1 cellular context compared by ENCODE assay signal in the genomic region with DNA sequence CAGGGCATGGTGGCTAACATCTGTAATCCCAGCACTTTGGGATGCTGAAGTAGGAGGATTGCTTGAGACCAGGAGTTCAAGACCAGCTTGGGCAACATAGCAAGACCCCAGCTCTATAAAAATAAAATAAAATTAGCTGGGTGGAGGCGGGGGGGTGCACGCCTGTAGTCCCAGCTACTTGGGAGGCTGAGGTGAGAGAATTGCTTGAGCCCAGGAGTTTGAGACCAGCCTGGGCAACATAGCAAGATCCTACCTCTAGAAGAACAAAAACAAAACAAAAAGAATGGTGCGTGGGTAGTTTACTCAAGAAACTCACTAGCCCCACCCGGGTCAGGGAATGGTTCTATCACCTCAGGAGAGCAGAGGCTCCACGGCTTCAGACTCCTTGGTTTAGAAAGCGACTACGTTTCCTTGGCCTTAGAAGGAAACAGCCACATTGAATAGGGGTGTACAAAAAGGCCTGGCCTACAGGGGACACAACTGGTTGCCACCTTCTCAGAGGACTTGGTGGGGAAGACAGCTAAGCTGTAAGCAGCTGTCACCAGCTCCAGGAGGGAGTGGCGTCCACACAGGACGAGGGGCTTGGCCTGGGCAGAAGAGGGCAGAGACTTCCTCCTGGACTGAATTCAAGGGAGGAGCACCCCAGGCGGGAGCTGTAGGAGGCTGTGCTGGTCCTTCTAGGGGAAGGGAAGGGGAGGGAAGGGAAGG.
TF ChIP-seq lines count a peak whose summit lies in the region.

No MANE protein-coding gene starts in this region.

TF ChIP-seq in K562, 482 proteins besides CTCF, POLR2A, EP300 and RAD21:
- peak; percentile 17; the same call in 1 of the 2 replicates for TF ChIP-seq RB1 (IDR thresholded peaks at IDR 0.05; ENCODE audit: low read depth)
- TF ChIP-seq ZKSCAN8 (CRISPR knock-in tag; IDR thresholded peaks at IDR 0.05): no peak
- TF ChIP-seq, protein P1, sequence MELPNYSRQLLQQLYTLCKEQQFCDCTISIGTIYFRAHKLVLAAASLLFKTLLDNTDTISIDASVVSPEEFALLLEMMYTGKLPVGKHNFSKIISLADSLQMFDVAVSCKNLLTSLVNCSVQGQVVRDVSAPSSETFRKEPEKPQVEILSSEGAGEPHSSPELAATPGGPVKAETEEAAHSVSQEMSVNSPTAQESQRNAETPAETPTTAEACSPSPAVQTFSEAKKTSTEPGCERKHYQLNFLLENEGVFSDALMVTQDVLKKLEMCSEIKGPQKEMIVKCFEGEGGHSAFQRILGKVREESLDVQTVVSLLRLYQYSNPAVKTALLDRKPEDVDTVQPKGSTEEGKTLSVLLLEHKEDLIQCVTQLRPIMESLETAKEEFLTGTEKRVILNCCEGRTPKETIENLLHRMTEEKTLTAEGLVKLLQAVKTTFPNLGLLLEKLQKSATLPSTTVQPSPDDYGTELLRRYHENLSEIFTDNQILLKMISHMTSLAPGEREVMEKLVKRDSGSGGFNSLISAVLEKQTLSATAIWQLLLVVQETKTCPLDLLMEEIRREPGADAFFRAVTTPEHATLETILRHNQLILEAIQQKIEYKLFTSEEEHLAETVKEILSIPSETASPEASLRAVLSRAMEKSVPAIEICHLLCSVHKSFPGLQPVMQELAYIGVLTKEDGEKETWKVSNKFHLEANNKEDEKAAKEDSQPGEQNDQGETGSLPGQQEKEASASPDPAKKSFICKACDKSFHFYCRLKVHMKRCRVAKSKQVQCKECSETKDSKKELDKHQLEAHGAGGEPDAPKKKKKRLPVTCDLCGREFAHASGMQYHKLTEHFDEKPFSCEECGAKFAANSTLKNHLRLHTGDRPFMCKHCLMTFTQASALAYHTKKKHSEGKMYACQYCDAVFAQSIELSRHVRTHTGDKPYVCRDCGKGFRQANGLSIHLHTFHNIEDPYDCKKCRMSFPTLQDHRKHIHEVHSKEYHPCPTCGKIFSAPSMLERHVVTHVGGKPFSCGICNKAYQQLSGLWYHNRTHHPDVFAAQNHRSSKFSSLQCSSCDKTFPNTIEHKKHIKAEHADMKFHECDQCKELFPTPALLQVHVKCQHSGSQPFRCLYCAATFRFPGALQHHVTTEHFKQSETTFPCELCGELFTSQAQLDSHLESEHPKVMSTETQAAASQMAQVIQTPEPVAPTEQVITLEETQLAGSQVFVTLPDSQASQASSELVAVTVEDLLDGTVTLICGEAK (IDR thresholded peaks at IDR 0.05): 0 out of 2 replicates have a peak, but pooled peaks have one; percentile 18
- TF ChIP-seq, protein P1 (CRISPR knock-in tag; IDR thresholded peaks at IDR 0.05): no peak
- peak in 1 of 2 experiments; percentile 16; a peak in 1 of 4 replicates for TF ChIP-seq KDM1A (IDR thresholded peaks at IDR 0.05)
- no peak for TF ChIP-seq TCF7L2 (IDR thresholded peaks at IDR 0.05; ENCODE audit: low read depth, low read length)
- TF ChIP-seq ZNF121 (CRISPR knock-in tag; conservative IDR thresholded peaks at IDR 0.05): peak; percentile 82
- peak; percentile 21; the same call in 1 of the 2 replicates for TF ChIP-seq SPI1 (IDR thresholded peaks at IDR 0.05; ENCODE audit: borderline replicate concordance, low read depth, low read length)
- TF ChIP-seq ZNF780A (CRISPR knock-in tag; IDR thresholded peaks at IDR 0.05): no peak
- TF ChIP-seq SIN3A (IDR thresholded peaks at IDR 0.05; ENCODE audit: borderline replicate concordance in 2 of 2, control insufficient read depth in 1 of 2, low read depth in 2 of 2, low read length in 2 of 2): 0 out of 4 replicates have a peak, but pooled peaks of 1 of the 2 experiments have one; percentile 5
- peak; percentile 36; the same call in 1 of the 2 replicates for TF ChIP-seq ZNF282 (CRISPR knock-in tag; IDR thresholded peaks at IDR 0.05)
